In genomic region chr1:93666613-93667384, GRCh38 we compare ENCODE assay signal across 14 cellular contexts. TPM values are rescaled to one million over a fixed set of nuclear protein-coding genes. Genes with fewer than 3 reads are reported as not detected.
A peak's percentile ranks its signal among the peaks of the same experiment; 100 is the strongest.
DNase-seq lines count a peak whose midpoint lies in the region; ATAC-seq and TF ChIP-seq lines count a peak whose summit lies in the region.
"Had no signal": no experiment of that assay in that cellular context is flagged by ENCODE, and none has a peak within 500 bp of the region (broad histone marks: within the 10 kb centered on the region; RNA-seq: fewer than 3 reads in every experiment).

No MANE protein-coding gene starts in this region.

- H3K27me3 ChIP-seq in right cardiac atrium (ENCODE audit: control insufficient read depth, insufficient read depth): no peaks in the 10 kb centered on the region
- no peaks in the 10 kb centered on the region for H3K27me3 ChIP-seq in gastrocnemius medialis
- no peaks in the 10 kb centered on the region for H3K27me3 ChIP-seq in osteoblast (ENCODE audit: insufficient read depth, low read length)
- H3K27me3 ChIP-seq: dorsolateral prefrontal cortex had no signal

- peaks cover 68% of the 10 kb centered on the region for H3K79me2 ChIP-seq in osteoblast (ENCODE audit: insufficient read depth, low read length)

- WGBS in right cardiac atrium: 67% methylated on average over 14 of the region's 14 CpGs

- DNase-seq in HT1080 (ENCODE audit: low read depth) (peak; percentile 52), amniotic epithelial cell (ENCODE audit: low read depth) (peak; percentile 85), right cardiac atrium (peak in 1 of 3 donors; percentile 60), gastrocnemius medialis (no peak), SKM-1 treated with dmso at 0.1 percent for 144 hours (lab: John Stamatoyannopoulos, UW; ENCODE audit: unreplicated experiment) (no peak), NCI-H345 treated with DMSO at 0.1 percent for 48 hours (lab: John Stamatoyannopoulos, UW; ENCODE audit: unreplicated experiment) (no peak), osteoblast (ENCODE audit: insufficient read length, low spot score, missing footprints) (no peak), head of caudate nucleus (no peak)
- DNase-seq: activated CD4-positive, CD25-positive, alpha-beta regulatory T cell treated with anti-CD3 and anti-CD28 coated beads, Interleukin-2, amount 50 U/mL, for 72 hours; activated naive CD4-positive, alpha-beta T cell treated with Interleukin-2 at 50 U/mL for 16 hours; dorsolateral prefrontal cortex; NCI-H2227 treated with DMSO at 0.1 percent for 48 hours; SIG-M5 had no signal

- in situ Hi-C loops in gastrocnemius medialis (cut with MboI; ENCODE audit: low sequenced_read_pairs in 4 of 4): no loop called here

- peak overlapping the region; percentile 20 for H3K27ac ChIP-seq in right cardiac atrium (ENCODE audit: low read length)
- H3K27ac ChIP-seq in gastrocnemius medialis: peak overlapping the region in 3 of 4 donors; percentile 13 to 28 (median 20)
- no peak overlapping the region for H3K27ac ChIP-seq in osteoblast (ENCODE audit: low read depth, low read length)
- H3K27ac ChIP-seq: thoracic aorta had no signal

- no peak overlapping the region for H2AFZ ChIP-seq in osteoblast (ENCODE audit: low read length)

- intact Hi-C loops in right cardiac atrium (cut with DNase I): no loop called here
- intact Hi-C loops in gastrocnemius medialis (cut with DNase I; ENCODE audit: low total_unique reads): no loop called here
- intact Hi-C loops in head of caudate nucleus (cut with DNase I): no loop called here

- H3K36me3 ChIP-seq in gastrocnemius medialis (no peaks in the 10 kb centered on the region), osteoblast (ENCODE audit: insufficient read depth, low read length) (peaks cover 40% of the 10 kb centered on the region)
- H3K36me3 ChIP-seq: thoracic aorta had no signal

- TF ChIP-seq CTCF in gastrocnemius medialis (IDR thresholded peaks at IDR 0.05 in 4 of 5, conservative IDR thresholded peaks at IDR 0.05 in 1 of 5) (no peak), osteoblast (IDR thresholded peaks at IDR 0.05; ENCODE audit: extremely low read depth, low read depth, low read length) (no peak)

- ATAC-seq in right cardiac atrium: no peak
- no peak for ATAC-seq in gastrocnemius medialis

- H4K20me1 ChIP-seq in osteoblast (ENCODE audit: insufficient read depth, low read length): peaks cover 46% of the 10 kb centered on the region

- H3K9me3 ChIP-seq in right cardiac atrium (ENCODE audit: control insufficient read depth, low read length) (no peaks in the 10 kb centered on the region), gastrocnemius medialis (no peaks in the 10 kb centered on the region), osteoblast (ENCODE audit: low read depth, low read length) (no peaks in the 10 kb centered on the region)
- H3K9me3 ChIP-seq: thoracic aorta had no signal

- no peak for TF ChIP-seq POLR2A in gastrocnemius medialis (IDR thresholded peaks at IDR 0.05)

- H3K4me3 ChIP-seq in right cardiac atrium (ENCODE audit: low read length) (no peak overlapping the region), gastrocnemius medialis (no peak overlapping the region), osteoblast (ENCODE audit: insufficient read depth, low read length) (no peak overlapping the region)
- H3K4me3 ChIP-seq: dorsolateral prefrontal cortex, thoracic aorta had no signal

- no peak overlapping the region for H3K4me2 ChIP-seq in osteoblast (ENCODE audit: insufficient read depth, low read length)

- H3K4me1 ChIP-seq in right cardiac atrium (ENCODE audit: control insufficient read depth, insufficient read depth, low read length) (peaks cover 42% of the 10 kb centered on the region), gastrocnemius medialis (peaks cover 17 to 50% of the 10 kb centered on the region in 2 donors), osteoblast (ENCODE audit: insufficient read depth, low read length) (peaks cover 73% of the 10 kb centered on the region)

RNA-seq across cellular contexts. Expression of gene BCAR3, which starts 14.8 kb away (rescaled TPM):
- total RNA-seq in HT1080 (2014; rRNA removed; shearing (Covaris generic)): 156 and 163 TPM in 2 replicates
- 97.9 and 102 TPM in 2 replicates for polyA plus RNA-seq in HT1080 (2015; cell fraction: cytosol; rRNA removed)
- 110 TPM in 2 replicates for polyA plus RNA-seq in HT1080 (2015; cell fraction: nucleus; rRNA removed)
- total RNA-seq in right cardiac atrium (10 to 100 TPM; 12.5 to 17.4 (median 15.0) TPM), gastrocnemius medialis (10 to 100 TPM; 17.1 to 25.0 (median 22.9) TPM), osteoblast (34.0 and 37.1 TPM in 2 replicates)
- 10.1 TPM for polyA plus RNA-seq in right cardiac atrium

Comparison
In these comparisons a context has a peak if more than half of its experiments do, and no peak if none do; other contexts are left out.
1. DNase-seq: peak in HT1080 (single experiment) and amniotic epithelial cell (single experiment); none in gastrocnemius medialis (0 of 2), SKM-1 treated with dmso at 0.1 percent for 144 hours (single experiment), NCI-H345 treated with DMSO at 0.1 percent for 48 hours (single experiment), osteoblast (single experiment) and head of caudate nucleus (0 of 42).